In the genomic region with DNA sequence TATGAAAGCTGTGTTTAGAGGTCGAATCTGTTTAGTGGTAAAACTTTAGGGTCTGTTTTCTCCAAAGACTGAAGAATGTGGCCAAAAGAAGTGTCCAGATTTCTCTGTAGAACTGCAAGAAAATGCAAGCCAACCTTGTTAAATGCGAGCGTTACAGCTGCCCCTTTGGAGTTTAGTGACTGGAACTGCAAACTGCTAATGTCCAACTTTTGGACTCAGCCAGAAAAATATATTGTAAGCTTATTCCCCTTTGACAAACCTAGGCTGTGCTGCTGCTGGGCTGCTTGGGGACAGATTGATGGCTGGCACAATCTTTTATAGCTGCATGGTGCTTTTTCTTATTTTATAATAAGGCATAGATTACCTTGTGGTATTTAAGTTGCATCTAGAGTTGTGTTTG, we compare ENCODE assay signal across 1 cellular context.
TF ChIP-seq lines count a peak whose summit lies in the region.

No MANE protein-coding gene starts in this region.

TF ChIP-seq in IMR-90, 13 proteins besides CTCF, POLR2A, EP300 and RAD21:
- TF ChIP-seq FOS (IDR thresholded peaks at IDR 0.05; ENCODE audit: low read depth, low read length) (no peak), MXI1 (IDR thresholded peaks at IDR 0.05; ENCODE audit: borderline replicate concordance, low read depth, low read length) (no peak), RFX5 (IDR thresholded peaks at IDR 0.05; ENCODE audit: low read depth, low read length) (no peak), RCOR1 (IDR thresholded peaks at IDR 0.05; ENCODE audit: insufficient replicate concordance, low read length) (no peak), SMC3 (IDR thresholded peaks at IDR 0.05; ENCODE audit: low read depth, low read length) (no peak), CEBPB (IDR thresholded peaks at IDR 0.05; ENCODE audit: low read depth, low read length) (no peak), CHD1 (IDR thresholded peaks at IDR 0.05; ENCODE audit: low read depth, low read length) (no peak), MAFK (IDR thresholded peaks at IDR 0.05; ENCODE audit: low read depth, low read length) (no peak), MAZ (IDR thresholded peaks at IDR 0.05; ENCODE audit: borderline replicate concordance, low read depth, low read length) (no peak), BHLHE40 (IDR thresholded peaks at IDR 0.05; ENCODE audit: low read depth, low read length) (no peak), NFE2L2 (IDR thresholded peaks at IDR 0.05; ENCODE audit: low read depth, low read length) (no peak)
- TF ChIP-seq, protein P1, sequence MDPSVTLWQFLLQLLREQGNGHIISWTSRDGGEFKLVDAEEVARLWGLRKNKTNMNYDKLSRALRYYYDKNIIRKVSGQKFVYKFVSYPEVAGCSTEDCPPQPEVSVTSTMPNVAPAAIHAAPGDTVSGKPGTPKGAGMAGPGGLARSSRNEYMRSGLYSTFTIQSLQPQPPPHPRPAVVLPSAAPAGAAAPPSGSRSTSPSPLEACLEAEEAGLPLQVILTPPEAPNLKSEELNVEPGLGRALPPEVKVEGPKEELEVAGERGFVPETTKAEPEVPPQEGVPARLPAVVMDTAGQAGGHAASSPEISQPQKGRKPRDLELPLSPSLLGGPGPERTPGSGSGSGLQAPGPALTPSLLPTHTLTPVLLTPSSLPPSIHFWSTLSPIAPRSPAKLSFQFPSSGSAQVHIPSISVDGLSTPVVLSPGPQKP (IDR thresholded peaks at IDR 0.05; ENCODE audit: borderline replicate concordance, low read depth, low read length), result no peak
- TF ChIP-seq, protein P2, sequence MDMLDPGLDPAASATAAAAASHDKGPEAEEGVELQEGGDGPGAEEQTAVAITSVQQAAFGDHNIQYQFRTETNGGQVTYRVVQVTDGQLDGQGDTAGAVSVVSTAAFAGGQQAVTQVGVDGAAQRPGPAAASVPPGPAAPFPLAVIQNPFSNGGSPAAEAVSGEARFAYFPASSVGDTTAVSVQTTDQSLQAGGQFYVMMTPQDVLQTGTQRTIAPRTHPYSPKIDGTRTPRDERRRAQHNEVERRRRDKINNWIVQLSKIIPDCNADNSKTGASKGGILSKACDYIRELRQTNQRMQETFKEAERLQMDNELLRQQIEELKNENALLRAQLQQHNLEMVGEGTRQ (IDR thresholded peaks at IDR 0.05; ENCODE audit: low read depth, low read length), result no peak
TF ChIP-seq in IMR-90: peak in this region for 0.
